ENCODE assay signal across 8 cellular contexts in genomic region chr12:109573029-109573913, GRCh38. TPM values are rescaled to one million over a fixed set of nuclear protein-coding genes. Genes with fewer than 3 reads are reported as not detected.
DNase-seq lines count a peak whose midpoint lies in the region; ATAC-seq and TF ChIP-seq lines count a peak whose summit lies in the region.

Gene MMAB, minus strand, starts transcription at chr12:109573504. Its CDS starts 24 bp downstream, at chr12:109573480.
Gene MVK, plus strand, starts transcription at chr12:109573794. Its CDS starts 1,029 bp downstream, at chr12:109574823.

- no peaks in the 10 kb centered on the region for H3K9me3 ChIP-seq in prostate gland

- under 1% methylated on average over 73 of the region's 74 CpGs for WGBS in prostate gland
- under 1% methylated on average over 74 of the region's 74 CpGs for WGBS in urinary bladder

- H3K4me1 ChIP-seq in prostate gland (replicated peaks), result peaks cover 4% of the 10 kb centered on the region
- H3K4me1 ChIP-seq in urinary bladder (ENCODE audit: insufficient read depth), result no peaks in the 10 kb centered on the region

- no peaks in the 10 kb centered on the region for H3K27me3 ChIP-seq in prostate gland (replicated peaks; ENCODE audit: insufficient read depth)

- ATAC-seq in GM18498 (IDR thresholded peaks at IDR 0.05; ENCODE audit: unreplicated experiment) (peak; percentile 94), HG02938 (IDR thresholded peaks at IDR 0.05; ENCODE audit: unreplicated experiment) (peak; percentile 95), left ventricle myocardium superior (peak; percentile 99)

- peak in 2 of 4 experiments; percentile 11 to 14 for TF ChIP-seq CTCF in prostate gland (IDR thresholded peaks at IDR 0.05)

- H3K36me3 ChIP-seq in prostate gland (no peaks in the 10 kb centered on the region), urinary bladder (ENCODE audit: insufficient read depth) (peaks cover under 1% of the 10 kb centered on the region)

- H3K4me3 ChIP-seq in prostate gland (peak within 1 kb of the TSS; percentile 60 to 76), urinary bladder (ENCODE audit: low read depth, low read length) (peak within 1 kb of the TSS; percentile 69)

- intact Hi-C loops in left ventricle myocardium superior (cut with micrococcal nuclease) (no loop called here), prostate gland (cut with DNase I) (loop anchor here (10.0 kb wide), 1 partner anchor 148 kb away; no protein-coding TSS in a partner anchor)

- H3K27ac ChIP-seq in angular gyrus (ENCODE audit: low read depth, low read length) (peak within 1 kb of the TSS; percentile 69), prostate gland (peak within 1 kb of the TSS; percentile 80 to 90), urinary bladder (ENCODE audit: low read depth) (peak within 1 kb of the TSS; percentile 58)

- DNase-seq in NCI-H187 (lab: John Stamatoyannopoulos, UW), result peak; percentile 99
- peak; percentile 89 to 100 (median 98) for DNase-seq in T-helper 2 cell
- DNase-seq in left ventricle myocardium superior, result peak; percentile 98
- peak; percentile 99 for DNase-seq in prostate gland (ENCODE audit: low spot score)

- TF ChIP-seq POLR2A in prostate gland (IDR thresholded peaks at IDR 0.05), result peak; percentile 43

RNA-seq across cellular contexts. Expression of gene MMAB, which starts in this region (rescaled TPM):
- total RNA-seq in left ventricle myocardium superior, result 55.1 TPM
- 10 to 100 TPM; 23.1 to 79.2 TPM for total RNA-seq in prostate gland
- 15.9 TPM for total RNA-seq in urinary bladder
- polyA plus RNA-seq in urinary bladder, result 26.7 TPM

RNA-seq across cellular contexts. Expression of gene MVK, which starts in this region (rescaled TPM):
- total RNA-seq in left ventricle myocardium superior, result 9.7 TPM
- total RNA-seq in prostate gland, result 10 to 100 TPM; 13.4 to 54.1 TPM
- total RNA-seq in urinary bladder, result 10.5 TPM
- polyA plus RNA-seq in urinary bladder, result 13.2 TPM

Comparison
In these comparisons a context has a peak if more than half of its experiments do, and no peak if none do; other contexts are left out.
1. Peak in every context shown above with its lines: DNase-seq, ATAC-seq, H3K4me3 ChIP-seq and H3K27ac ChIP-seq.